Comparison of ENCODE assay signal across 8 cellular contexts in genomic region chr2:131034122-131035051, GRCh38. TPM values are rescaled to one million over a fixed set of nuclear protein-coding genes. Genes with fewer than 3 reads are reported as not detected.
A peak's percentile ranks its signal among the peaks of the same experiment; 100 is the strongest.
DNase-seq lines count a peak whose midpoint lies in the region; ATAC-seq and TF ChIP-seq lines count a peak whose summit lies in the region.

No MANE protein-coding gene starts in this region.

- H3K27me3 Mint-ChIP-seq in Caco-2 (ENCODE audit: insufficient read depth, unreplicated experiment), result no peaks in the 10 kb centered on the region

- peaks cover 6% of the 10 kb centered on the region for H3K36me3 Mint-ChIP-seq in Caco-2 (ENCODE audit: insufficient read depth, unreplicated experiment)

- POLR2A ChIA-PET in Caco-2 (lab: Charles Lee), result no interaction called here

- no peaks in the 10 kb centered on the region for H3K36me3 ChIP-seq in Caco-2 (ENCODE audit: control insufficient read depth, insufficient read depth, low read length)
- no peaks in the 10 kb centered on the region for H3K36me3 ChIP-seq in RWPE2 (ENCODE audit: low read depth)

- no peaks in the 10 kb centered on the region for H3K4me1 ChIP-seq in Caco-2
- H3K4me1 ChIP-seq in RWPE2 (ENCODE audit: insufficient read depth, poor library complexity, severe bottlenecking), result peaks cover 3% of the 10 kb centered on the region

- CTCF ChIA-PET in Caco-2 (lab: Charles Lee), result interaction anchor here (1.0 kb wide), 1 partner anchor 237 kb away, joined by 5 read pairs; no protein-coding TSS in a partner anchor

- DNase-seq in Caco-2, result peak in 1 of 2 experiments; percentile 36
- no peak for DNase-seq in RWPE2 (ENCODE audit: low spot score)
- no peak for DNase-seq in fibroblast of villous mesenchyme (ENCODE audit: low read depth)
- DNase-seq in posterior cingulate gyrus, result peak in 9 of 10 donors; percentile 64 to 95 (median 74)
- no peak for DNase-seq in NCI-H1694 (lab: John Stamatoyannopoulos, UW)
- no peak for DNase-seq in UCSD-AML1 (lab: John Stamatoyannopoulos, UW; ENCODE audit: unreplicated experiment)
- no peak for DNase-seq in NCI-H187 treated with DMSO at 0.1 percent for 48 hours (lab: John Stamatoyannopoulos, UW)

- no peaks in the 10 kb centered on the region for H3K27me3 ChIP-seq in Caco-2 (replicated peaks; ENCODE audit: control insufficient read depth, insufficient read depth, low read length)
- no peaks in the 10 kb centered on the region for H3K27me3 ChIP-seq in RWPE2 (ENCODE audit: insufficient read depth, poor library complexity, severe bottlenecking)

- no peaks in the 10 kb centered on the region for H3K9me3 Mint-ChIP-seq in Caco-2 (ENCODE audit: unreplicated experiment)

- ATAC-seq in RWPE2 (ENCODE audit: low read depth) (peak; percentile 52), GM19452 (IDR thresholded peaks at IDR 0.05; ENCODE audit: unreplicated experiment) (no peak)

- peak overlapping the region; percentile 75 for H3K4me3 Mint-ChIP-seq in Caco-2 (ENCODE audit: unreplicated experiment)

- H3K4me1 Mint-ChIP-seq in Caco-2 (ENCODE audit: low read depth, unreplicated experiment), result no peaks in the 10 kb centered on the region

- TF ChIP-seq CTCF in Caco-2 (IDR thresholded peaks at IDR 0.05; ENCODE audit: insufficient read depth in 1 of 2, low read depth in 1 of 2, low read length in 1 of 2, severe bottlenecking in 1 of 2, unreplicated experiment in 1 of 2) (no peak), RWPE2 (IDR thresholded peaks at IDR 0.05; ENCODE audit: poor library complexity, severe bottlenecking) (no peak), fibroblast of villous mesenchyme (IDR thresholded peaks at IDR 0.05; ENCODE audit: insufficient read depth, low read depth, low read length) (no peak)

- intact Hi-C loops in Caco-2 (cut with micrococcal nuclease; ENCODE audit: unreplicated experiment), result no loop called here
- intact Hi-C loops in posterior cingulate gyrus (cut with DNase I), result loop anchor here (5.0 kb wide), 2 partner anchors 67 to 73 kb away; partner anchors contain the start of gene PLEKHB2

- no TSS peak for BruUV-seq in Caco-2 (replicated peaks; lab: Mats Ljungman, UMichigan)

- H3K27ac ChIP-seq in RWPE2 (ENCODE audit: poor library complexity, severe bottlenecking), result no peak overlapping the region

- H3K4me3 ChIP-seq in Caco-2 (ENCODE audit: low read depth, low read length) (peak overlapping the region; percentile 41), RWPE2 (ENCODE audit: severe bottlenecking) (peak overlapping the region; percentile 32), fibroblast of villous mesenchyme (ENCODE audit: low read depth, low read length) (peak overlapping the region; percentile 41)

- H3K27ac Mint-ChIP-seq in Caco-2 (ENCODE audit: unreplicated experiment), result no peak overlapping the region

- H3K9me3 ChIP-seq in Caco-2 (no peaks in the 10 kb centered on the region), RWPE2 (ENCODE audit: severe bottlenecking) (no peaks in the 10 kb centered on the region)

RNA-seq across cellular contexts. Expression of gene FAM168B, which starts 58.9 kb away (rescaled TPM):
- total RNA-seq in Caco-2 (2022) (109 and 119 TPM in 2 replicates), fibroblast of villous mesenchyme (83.1 and 91.5 TPM in 2 replicates)

Comparison
In these comparisons a context has a peak if more than half of its experiments do, and no peak if none do; other contexts are left out.
1. DNase-seq: peak in posterior cingulate gyrus (9 of 10); none in RWPE2 (single experiment), fibroblast of villous mesenchyme (single experiment), NCI-H1694 (single experiment), UCSD-AML1 (single experiment) and NCI-H187 treated with DMSO at 0.1 percent for 48 hours (single experiment).
2. Peak in every context shown above with its lines, with median percentiles within 50 percentile points of each other: H3K4me3 ChIP-seq.